9 cellular contexts compared by ENCODE assay signal in the genomic region with DNA sequence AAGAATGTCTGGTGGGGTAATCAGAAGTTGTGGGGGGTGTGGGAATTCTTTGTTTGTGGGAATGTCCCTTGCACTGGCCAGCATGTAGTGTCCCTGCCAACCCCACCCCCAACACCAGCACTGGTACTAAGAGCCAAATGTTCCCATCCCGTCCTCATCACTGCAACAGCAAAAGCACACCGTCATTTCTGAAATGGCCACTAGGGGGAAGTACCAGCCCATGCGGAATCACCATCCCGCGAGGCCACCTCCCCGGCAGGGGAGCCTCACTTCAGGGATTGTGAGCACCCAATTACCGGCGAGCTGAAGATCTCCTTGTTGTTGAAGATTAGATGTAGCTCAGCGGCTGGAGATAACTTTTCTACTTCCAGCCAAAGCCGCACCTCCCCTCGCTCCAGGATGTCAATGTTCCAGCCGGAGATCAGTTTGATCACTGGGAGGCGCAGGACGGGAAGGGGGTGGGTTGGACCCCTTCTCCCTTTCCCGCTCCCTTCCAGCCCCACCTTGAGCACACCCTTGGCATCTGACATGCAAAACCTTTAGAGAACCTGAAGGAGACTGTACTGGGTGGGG. TPM values are rescaled to one million over a fixed set of nuclear protein-coding genes. Genes with fewer than 3 reads are reported as not detected.
A peak's percentile ranks its signal among the peaks of the same experiment; 100 is the strongest.
DNase-seq lines count a peak whose midpoint lies in the region; ATAC-seq and TF ChIP-seq lines count a peak whose summit lies in the region.
"Had no signal": no experiment of that assay in that cellular context is flagged by ENCODE, and none has a peak within 500 bp of the region (broad histone marks: within the 10 kb centered on the region; RNA-seq: fewer than 3 reads in every experiment).

No MANE protein-coding gene starts in this region.

- H3K27me3 ChIP-seq in OCI-LY1 (ENCODE audit: insufficient read depth, low read length): peaks cover 3% of the 10 kb centered on the region; the same call in 1 of the 2 replicates
- peaks cover 0 to 3% (median 0%) of the 10 kb centered on the region in 4 donors for H3K27me3 ChIP-seq in esophagus squamous epithelium
- no peaks in the 10 kb centered on the region for H3K27me3 ChIP-seq in naive thymus-derived CD4-positive, alpha-beta T cell (ENCODE audit: control insufficient read depth in 2 of 2, insufficient read depth in 2 of 2, low read length in 2 of 2)

- H3K9me3 Mint-ChIP-seq in naive thymus-derived CD4-positive, alpha-beta T cell: peaks cover 0 to 2% (median 0%) of the 10 kb centered on the region in 11 donors

- 4 to 22% methylated on average over 8 to 9 of the region's 15 CpGs for WGBS in esophagus squamous epithelium, 2 donors

- no peak overlapping the region for H3K27ac Mint-ChIP-seq in naive thymus-derived CD4-positive, alpha-beta T cell
- H3K27ac Mint-ChIP-seq: activated naive CD8-positive, alpha-beta T cell had no signal

- no peaks in the 10 kb centered on the region for H3K9me2 ChIP-seq in OCI-LY1 (ENCODE audit: low read depth, low read length)

- H3K4me1 ChIP-seq in OCI-LY1 (ENCODE audit: insufficient read depth, low read length, severe bottlenecking): peaks cover 10% of the 10 kb centered on the region
- H3K4me1 ChIP-seq in esophagus squamous epithelium: peaks cover 0 to 17% (median 8%) of the 10 kb centered on the region in 3 donors
- H3K4me1 ChIP-seq in naive thymus-derived CD4-positive, alpha-beta T cell (ENCODE audit: control insufficient read depth in 2 of 2, insufficient read depth in 2 of 2, low read length in 2 of 2): no peaks in the 10 kb centered on the region

- CTCF ChIA-PET in naive thymus-derived CD4-positive, alpha-beta T cell (lab: Charles Lee): interaction anchor here (1.0 kb wide), 1 partner anchor 79 kb away, joined by 3 read pairs; no protein-coding TSS in a partner anchor

- peaks cover 0 to 5% (median 4%) of the 10 kb centered on the region in 7 donors for H3K4me1 Mint-ChIP-seq in naive thymus-derived CD4-positive, alpha-beta T cell

- H3F3A ChIP-seq in OCI-LY1 (ENCODE audit: insufficient read depth, low read length): no peaks in the 10 kb centered on the region

- TF ChIP-seq CTCF in OCI-LY1 (IDR thresholded peaks at IDR 0.05; ENCODE audit: low read length): peak; percentile 87
- peak; percentile 84 to 95 (median 90) for TF ChIP-seq CTCF in esophagus squamous epithelium (IDR thresholded peaks at IDR 0.05)

- no peak for TF ChIP-seq POLR2A in esophagus squamous epithelium (IDR thresholded peaks at IDR 0.05)

- H3K27ac ChIP-seq in OCI-LY1 (ENCODE audit: low read depth, low read length, poor library complexity, severe bottlenecking) (no peak overlapping the region), esophagus squamous epithelium (no peak overlapping the region)
- H3K27ac ChIP-seq in naive thymus-derived CD4-positive, alpha-beta T cell (ENCODE audit: low read depth, low read length): no peak overlapping the region

- ATAC-seq in naive thymus-derived CD4-positive, alpha-beta T cell: peak; percentile 92
- no peak for ATAC-seq in GM21737 (IDR thresholded peaks at IDR 0.05; ENCODE audit: unreplicated experiment)

- peak overlapping the region; percentile 33; the same call in 1 of the 2 replicates for H3K4me2 ChIP-seq in OCI-LY1 (ENCODE audit: low read length)

- no peaks in the 10 kb centered on the region for H3K9me3 ChIP-seq in OCI-LY1 (ENCODE audit: low read length)
- H3K9me3 ChIP-seq in esophagus squamous epithelium: no peaks in the 10 kb centered on the region
- H3K9me3 ChIP-seq in naive thymus-derived CD4-positive, alpha-beta T cell (ENCODE audit: control insufficient read depth in 2 of 3, low read length in 3 of 3): no peaks in the 10 kb centered on the region

- H3K79me2 ChIP-seq in OCI-LY1 (ENCODE audit: insufficient read depth, low read length): no peaks in the 10 kb centered on the region

- DNase-seq in D341Med (ENCODE audit: low spot score): peak; percentile 87
- peak; percentile 89 for DNase-seq in HuH-7.5 (ENCODE audit: low spot score)
- DNase-seq in activated CD8-positive, alpha-beta memory T cell treated with anti-CD3 and anti-CD28 coated beads, Interleukin-2, amount 50 U/mL, for 4 hours: peak; percentile 69
- DNase-seq in esophagus squamous epithelium (lab: John Stamatoyannopoulos, UW): no peak
- peak; percentile 36 to 73 (median 66) for DNase-seq in naive thymus-derived CD4-positive, alpha-beta T cell
- DNase-seq in stimulated activated CD8-positive, alpha-beta memory T cell treated with anti-CD3 and anti-CD28 coated beads, Interleukin-7, amount 100 ng/mL, for 4 hours (ENCODE audit: low read depth in 2 of 2): peak; percentile 41 to 52

- H3K27me3 Mint-ChIP-seq in naive thymus-derived CD4-positive, alpha-beta T cell: peaks cover 0 to 10% (median 4%) of the 10 kb centered on the region in 5 donors
- H3K27me3 Mint-ChIP-seq: activated naive CD8-positive, alpha-beta T cell had no signal

- no peak overlapping the region for H2AFZ ChIP-seq in OCI-LY1 (ENCODE audit: low read length)

- POLR2A ChIA-PET in naive thymus-derived CD4-positive, alpha-beta T cell (lab: Charles Lee): no interaction called here

- H3K4me3 Mint-ChIP-seq in naive thymus-derived CD4-positive, alpha-beta T cell: peak overlapping the region in 1 of 10 donors; percentile 6
- H3K4me3 Mint-ChIP-seq: activated naive CD8-positive, alpha-beta T cell had no signal

- no peaks in the 10 kb centered on the region for H3K36me3 ChIP-seq in OCI-LY1 (ENCODE audit: insufficient read depth, low read length)
- no peaks in the 10 kb centered on the region for H3K36me3 ChIP-seq in esophagus squamous epithelium
- no peaks in the 10 kb centered on the region for H3K36me3 ChIP-seq in naive thymus-derived CD4-positive, alpha-beta T cell (ENCODE audit: control insufficient read depth in 2 of 3, insufficient read depth in 3 of 3, low read length in 3 of 3)

- intact Hi-C loops in esophagus squamous epithelium (cut with DNase I): loop anchor here (10.0 kb wide), 1 partner anchor 94 kb away; no protein-coding TSS in a partner anchor
- intact Hi-C loops in naive thymus-derived CD4-positive, alpha-beta T cell (cut with micrococcal nuclease): loop anchor here (1.0 to 10.0 kb wide), 5 partner anchors 41 to 566 kb away; a partner anchor contains a TSS

- H4K20me1 ChIP-seq in OCI-LY1 (ENCODE audit: insufficient read depth, low read length): no peaks in the 10 kb centered on the region

- H3K36me3 Mint-ChIP-seq in naive thymus-derived CD4-positive, alpha-beta T cell: no peaks in the 10 kb centered on the region
- H3K36me3 Mint-ChIP-seq: activated naive CD8-positive, alpha-beta T cell had no signal

- no peak overlapping the region for H3K4me3 ChIP-seq in OCI-LY1 (ENCODE audit: low read depth, low read length, poor library complexity, severe bottlenecking)
- H3K4me3 ChIP-seq in esophagus squamous epithelium: peak overlapping the region in 1 of 4 donors; percentile 7
- H3K4me3 ChIP-seq in naive thymus-derived CD4-positive, alpha-beta T cell (ENCODE audit: low read length): no peak overlapping the region

- H3K9ac ChIP-seq in OCI-LY1 (ENCODE audit: low read length): no peak overlapping the region

RNA-seq across cellular contexts. Expression of a gene that starts 41.0 kb away (rescaled TPM):
- total RNA-seq in esophagus squamous epithelium: 1 to 10 TPM in 1 of 4 donors, under 1 TPM in 3; 0.30 to 1.1 (median 0.56) TPM
- total RNA-seq in naive thymus-derived CD4-positive, alpha-beta T cell: not detected
- not detected for polyA plus RNA-seq in naive thymus-derived CD4-positive, alpha-beta T cell
